Comparison of ENCODE assay signal across 28 cellular contexts in genomic region chr22:19828035-19828401, GRCh38.
"Had no signal": no experiment of that assay in that cellular context is flagged by ENCODE, and none has a peak within 500 bp of the region (broad histone marks: within the 10 kb centered on the region; RNA-seq: fewer than 3 reads in every experiment).

No MANE protein-coding gene starts in this region.

- ATAC-seq: Panc1, T-cell had no signal

- H3K9me3 Mint-ChIP-seq: T-cell had no signal

- H3K27ac ChIP-seq: KMS-11, PC-9, SJSA1 had no signal

- H3K4me3 Mint-ChIP-seq: T-cell had no signal

- FAIRE-seq: RCC 7860 had no signal

- H3K4me3 ChIP-seq: MG63, PC-9, SJSA1 had no signal

- DNase-seq: Karpas-422, MG63, NCI-H1092, NCI-H1105, NCI-H1417 treated with DMSO at 0.1 percent for 48 hours, NCI-H1436 treated with DMSO at 0.1 percent for 48 hours, NCI-H1694 treated with DMSO at 0.1 percent for 48 hours, NCI-H187 treated with DMSO at 0.1 percent for 48 hours, NCI-H2029, NCI-H2081, NCI-H2171 treated with DMSO at 0.1 percent for 48 hours, NCI-H2227 treated with DMSO at 0.1 percent for 48 hours, NCI-H345, NCI-H446, NCI-H510A treated with DMSO at 0.1 percent for 48 hours, NCI-H524 treated with DMSO at 0.1 percent for 48 hours, NCI-H526 treated with DMSO at 0.1 percent for 48 hours, NCI-H774, PC-9, Right ventricle myocardium superior, SHP77 treated with DMSO at 0.1 percent for 48 hours, SK-N-SH, SW 1271, T-cell had no signal

- H3K36me3 ChIP-seq: MG63, SJSA1 had no signal

- H3K9me3 ChIP-seq: MG63, SJSA1, SK-N-SH had no signal

- H3K27me3 Mint-ChIP-seq: T-cell had no signal

- H3K27ac Mint-ChIP-seq: T-cell had no signal

- H3K9ac ChIP-seq: KMS-11, SK-N-SH had no signal

- H3K4me1 ChIP-seq: SJSA1 had no signal

- H2AFZ ChIP-seq: PC-9 had no signal

- H3K27me3 ChIP-seq: MG63, SJSA1 had no signal

- H3K4me2 ChIP-seq: KMS-11, PC-9, SK-N-SH had no signal
